ENCODE assay signal across 1 cellular context in genomic region chr7:135669774-135670173, GRCh38.
TF ChIP-seq lines count a peak whose summit lies in the region.

No MANE protein-coding gene starts in this region.

TF ChIP-seq in K562, 482 proteins besides CTCF, POLR2A, EP300 and RAD21:
- no peak for TF ChIP-seq ZNF121 (CRISPR knock-in tag; conservative IDR thresholded peaks at IDR 0.05)
- TF ChIP-seq FOXJ2 (tag; IDR thresholded peaks at IDR 0.05): no peak
- TF ChIP-seq ZNF212 (CRISPR knock-in tag; IDR thresholded peaks at IDR 0.05): no peak
- TF ChIP-seq ZNF316 (IDR thresholded peaks at IDR 0.05): peak; percentile 80
- no peak for TF ChIP-seq HDAC8 (tag; IDR thresholded peaks at IDR 0.05)
- TF ChIP-seq TCF3 (CRISPR knock-in tag; IDR thresholded peaks at IDR 0.05): no peak
- no peak for TF ChIP-seq ZBTB7A (IDR thresholded peaks at IDR 0.05; ENCODE audit: borderline replicate concordance, control insufficient read depth, low read depth, low read length)
- TF ChIP-seq ZNF740 (CRISPR knock-in tag; IDR thresholded peaks at IDR 0.05): no peak
- TF ChIP-seq ZNF740 (tag; IDR thresholded peaks at IDR 0.05): no peak
- peak; percentile 57 for TF ChIP-seq C11orf30 (IDR thresholded peaks at IDR 0.05; ENCODE audit: low read depth)
- no peak for TF ChIP-seq ZNF253 (CRISPR knock-in tag; conservative IDR thresholded peaks at IDR 0.05)
- TF ChIP-seq ZFP30 (CRISPR knock-in tag; IDR thresholded peaks at IDR 0.05; ENCODE audit: borderline replicate concordance): no peak
- no peak for TF ChIP-seq ARID2 (IDR thresholded peaks at IDR 0.05)
- no peak for TF ChIP-seq SMARCA5 (IDR thresholded peaks at IDR 0.05)
- no peak for TF ChIP-seq TRIM24 (IDR thresholded peaks at IDR 0.05)
- TF ChIP-seq, protein P1, sequence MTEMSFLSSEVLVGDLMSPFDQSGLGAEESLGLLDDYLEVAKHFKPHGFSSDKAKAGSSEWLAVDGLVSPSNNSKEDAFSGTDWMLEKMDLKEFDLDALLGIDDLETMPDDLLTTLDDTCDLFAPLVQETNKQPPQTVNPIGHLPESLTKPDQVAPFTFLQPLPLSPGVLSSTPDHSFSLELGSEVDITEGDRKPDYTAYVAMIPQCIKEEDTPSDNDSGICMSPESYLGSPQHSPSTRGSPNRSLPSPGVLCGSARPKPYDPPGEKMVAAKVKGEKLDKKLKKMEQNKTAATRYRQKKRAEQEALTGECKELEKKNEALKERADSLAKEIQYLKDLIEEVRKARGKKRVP (CRISPR knock-in tag; IDR thresholded peaks at IDR 0.05): no peak
- no peak for TF ChIP-seq HDAC3 (IDR thresholded peaks at IDR 0.05; ENCODE audit: borderline replicate concordance, partially characterized antibody)
- no peak for TF ChIP-seq ZHX1 (conservative IDR thresholded peaks at IDR 0.05; ENCODE audit: low read length)
- TF ChIP-seq HIVEP1 (CRISPR knock-in tag; IDR thresholded peaks at IDR 0.05): no peak
